In genomic region chr12:38785376-38785775, GRCh38 we compare ENCODE assay signal across 20 cellular contexts.
DNase-seq lines count a peak whose midpoint lies in the region; ATAC-seq, FAIRE-seq and TF ChIP-seq lines count a peak whose summit lies in the region.
"Had no signal": no experiment of that assay in that cellular context is flagged by ENCODE, and none has a peak within 500 bp of the region (broad histone marks: within the 10 kb centered on the region; RNA-seq: fewer than 3 reads in every experiment).

No MANE protein-coding gene starts in this region.

- TF ChIP-seq RAD21 in A549 (conservative IDR thresholded peaks at IDR 0.05 in 1 of 2, IDR thresholded peaks at IDR 0.05 in 1 of 2) = no peak

- 7% methylated on average over 1 of the region's 1 CpG for WGBS in A549 (ENCODE audit: missing lambda C conversion rate)

- H3K4me1 ChIP-seq in A549 = no peaks in the 10 kb centered on the region
- H3K4me1 ChIP-seq: BLaER1, HAP-1 had no signal

- intact Hi-C loops in activated CD4-positive, alpha-beta T cell treated with anti-CD3 and anti-CD28 coated beads for 36 hours (cut with DNase I, micrococcal nuclease) = no loop called here
- intact Hi-C loops in activated CD4-positive, alpha-beta T cell treated with anti-CD3 and anti-CD28 coated beads, Interleukin-2, amount 10 ng/mL, durations not matched to agents 24 days and 14 days (cut with micrococcal nuclease) = no loop called here
- intact Hi-C loops in left colon (cut with DNase I, micrococcal nuclease) = no loop called here

- H3K36me3 Mint-ChIP-seq in activated CD4-positive, alpha-beta T cell treated with anti-CD3 and anti-CD28 coated beads for 36 hours (ENCODE audit: low read depth) = peaks cover 14% of the 10 kb centered on the region
- no peaks in the 10 kb centered on the region for H3K36me3 Mint-ChIP-seq in activated CD4-positive, alpha-beta T cell treated with anti-CD3 and anti-CD28 coated beads, Interleukin-2, amount 10 ng/mL, durations not matched to agents 24 days and 14 days (ENCODE audit: low read depth)

- TF ChIP-seq EP300 in A549 (IDR thresholded peaks at IDR 0.05) = no peak

- FAIRE-seq in A549 (lab: Jason Lieb, UNC) = peak; percentile 39
- FAIRE-seq: GM12878, GM19239, HepG2 had no signal

- H3K4me2 ChIP-seq in A549 = no peak overlapping the region
- H3K4me2 ChIP-seq: BLaER1 had no signal

- POLR2A ChIA-PET in activated CD4-positive, alpha-beta T cell treated with anti-CD3 and anti-CD28 coated beads for 36 hours (lab: Charles Lee) = no interaction called here
- POLR2A ChIA-PET in A549 (lab: Yijun Ruan, JAX) = no interaction called here

- CTCF ChIA-PET in activated CD4-positive, alpha-beta T cell treated with anti-CD3 and anti-CD28 coated beads for 36 hours (lab: Charles Lee) = no interaction called here
- CTCF ChIA-PET in A549 (lab: Yijun Ruan, JAX) = interaction anchor here (0.6 kb wide), 2 partner anchors 11 to 120 kb away, joined by 3 read pairs; no protein-coding TSS in a partner anchor

- no peak for TF ChIP-seq POLR2A in A549 (IDR thresholded peaks at IDR 0.05; ENCODE audit: low read length)

- peaks cover 23% of the 10 kb centered on the region for H3K9me3 Mint-ChIP-seq in activated CD4-positive, alpha-beta T cell treated with anti-CD3 and anti-CD28 coated beads for 36 hours (ENCODE audit: low read depth)
- peaks cover 21% of the 10 kb centered on the region for H3K9me3 Mint-ChIP-seq in activated CD4-positive, alpha-beta T cell treated with anti-CD3 and anti-CD28 coated beads, Interleukin-2, amount 10 ng/mL, durations not matched to agents 24 days and 14 days

- no peaks in the 10 kb centered on the region for H3K27me3 Mint-ChIP-seq in activated CD4-positive, alpha-beta T cell treated with anti-CD3 and anti-CD28 coated beads for 36 hours
- H3K27me3 Mint-ChIP-seq in activated CD4-positive, alpha-beta T cell treated with anti-CD3 and anti-CD28 coated beads, Interleukin-2, amount 10 ng/mL, durations not matched to agents 24 days and 14 days = no peaks in the 10 kb centered on the region
- H3K27me3 Mint-ChIP-seq: CD4-positive, alpha-beta memory T cell had no signal

- no peak overlapping the region for H3K4me3 Mint-ChIP-seq in activated CD4-positive, alpha-beta T cell treated with anti-CD3 and anti-CD28 coated beads for 36 hours
- no peak overlapping the region for H3K4me3 Mint-ChIP-seq in activated CD4-positive, alpha-beta T cell treated with anti-CD3 and anti-CD28 coated beads, Interleukin-2, amount 10 ng/mL, durations not matched to agents 24 days and 14 days
- H3K4me3 Mint-ChIP-seq: CD14-positive monocyte; CD4-positive, alpha-beta memory T cell had no signal

- H3K9me3 ChIP-seq in A549 = peaks cover 15% of the 10 kb centered on the region; the same call in 2 of the 3 replicates
- H3K9me3 ChIP-seq: HAP-1 had no signal

- H3K4me1 Mint-ChIP-seq in activated CD4-positive, alpha-beta T cell treated with anti-CD3 and anti-CD28 coated beads for 36 hours = peaks cover 11% of the 10 kb centered on the region
- peaks cover 12% of the 10 kb centered on the region for H3K4me1 Mint-ChIP-seq in activated CD4-positive, alpha-beta T cell treated with anti-CD3 and anti-CD28 coated beads, Interleukin-2, amount 10 ng/mL, durations not matched to agents 24 days and 14 days
- H3K4me1 Mint-ChIP-seq: CD14-positive monocyte had no signal

- DNase-seq in activated CD4-positive, alpha-beta T cell treated with anti-CD3 and anti-CD28 coated beads for 36 hours = no peak
- no peak for DNase-seq in activated CD4-positive, alpha-beta T cell treated with anti-CD3 and anti-CD28 coated beads, Interleukin-2, amount 10 ng/mL, durations not matched to agents 24 days and 14 days
- DNase-seq in A549 (ENCODE audit: low read depth in 1 of 2, low spot score in 1 of 2) (no peak), epithelial cell of proximal tubule (ENCODE audit: low read depth) (peak; percentile 15), left colon (no peak), NCI-H524 (lab: John Stamatoyannopoulos, UW) (no peak), SW480 (ENCODE audit: low spot score) (no peak)
- no peak for DNase-seq in stimulated activated CD4-positive, alpha-beta T cell treated with anti-CD3 and anti-CD28 coated beads, Interleukin-2, amount 100 ng/mL, for 24 hours
- DNase-seq: Calu3; CD4-positive, alpha-beta memory T cell; DMS53; DND-41; EL had no signal

- ATAC-seq in activated CD4-positive, alpha-beta T cell treated with anti-CD3 and anti-CD28 coated beads for 36 hours = peak; percentile 44
- ATAC-seq in A549 = no peak
- peak; percentile 76 for ATAC-seq in left colon
- ATAC-seq: GM12878, HepG2 had no signal

- no peak overlapping the region for H3K27ac ChIP-seq in A549
- H3K27ac ChIP-seq: 22Rv1, BLaER1 had no signal

- TF ChIP-seq CTCF in A549 (IDR thresholded peaks at IDR 0.05) = no peak
- no peak for TF ChIP-seq CTCF in epithelial cell of proximal tubule (conservative IDR thresholded peaks at IDR 0.05; ENCODE audit: low read depth, low read length)

- no peak overlapping the region for H3K27ac Mint-ChIP-seq in activated CD4-positive, alpha-beta T cell treated with anti-CD3 and anti-CD28 coated beads for 36 hours
- H3K27ac Mint-ChIP-seq in activated CD4-positive, alpha-beta T cell treated with anti-CD3 and anti-CD28 coated beads, Interleukin-2, amount 10 ng/mL, durations not matched to agents 24 days and 14 days = no peak overlapping the region
- H3K27ac Mint-ChIP-seq: CD4-positive, alpha-beta memory T cell had no signal

- no peak overlapping the region for H3K4me3 ChIP-seq in A549
- H3K4me3 ChIP-seq in epithelial cell of proximal tubule (ENCODE audit: low read depth, low read length) = no peak overlapping the region
- H3K4me3 ChIP-seq: BLaER1, GM12878, HAP-1 had no signal

TF ChIP-seq in A549, 52 proteins besides CTCF, POLR2A, EP300 and RAD21:
- TF ChIP-seq USF2 (IDR thresholded peaks at IDR 0.05) (no peak), CBX2 (IDR thresholded peaks at IDR 0.05; ENCODE audit: borderline replicate concordance, low read depth) (no peak), FOSL2 (IDR thresholded peaks at IDR 0.05) (no peak), FOSL2 (CRISPR knock-in tag; IDR thresholded peaks at IDR 0.05) (no peak), CHD2 (IDR thresholded peaks at IDR 0.05; ENCODE audit: low read length, partially characterized antibody) (no peak), HOXB13 (CRISPR knock-in tag; IDR thresholded peaks at IDR 0.05; ENCODE audit: low read depth) (no peak), PBX3 (IDR thresholded peaks at IDR 0.05) (no peak), RFX5 (IDR thresholded peaks at IDR 0.05) (no peak), TP53 (CRISPR knock-in tag; IDR thresholded peaks at IDR 0.05) (no peak), KDM5A (IDR thresholded peaks at IDR 0.05) (no peak), NFE2L2 (conservative IDR thresholded peaks at IDR 0.05; ENCODE audit: low read length) (no peak), FOSB (CRISPR knock-in tag; IDR thresholded peaks at IDR 0.05) (no peak), SMC3 (IDR thresholded peaks at IDR 0.05) (no peak), HEYL (CRISPR knock-in tag; IDR thresholded peaks at IDR 0.05) (no peak), GATA3 (IDR thresholded peaks at IDR 0.05; ENCODE audit: borderline replicate concordance) (no peak), MAFK (IDR thresholded peaks at IDR 0.05; ENCODE audit: partially characterized antibody) (no peak), FOXS1 (CRISPR knock-in tag; IDR thresholded peaks at IDR 0.05) (no peak), MAX (IDR thresholded peaks at IDR 0.05) (no peak), ZSCAN20 (CRISPR knock-in tag; IDR thresholded peaks at IDR 0.05) (no peak)

Comparison
In these comparisons a context has a peak if more than half of its experiments do, and no peak if none do; other contexts are left out.
1. ATAC-seq: peak in activated CD4-positive, alpha-beta T cell treated with anti-CD3 and anti-CD28 coated beads for 36 hours (single experiment) and left colon (single experiment); none in A549 (0 of 2).